Comparison of ENCODE assay signal across 25 cellular contexts in genomic region chr2:152683400-152683799, GRCh38.
"Had no signal": no experiment of that assay in that cellular context is flagged by ENCODE, and none has a peak within 500 bp of the region (broad histone marks: within the 10 kb centered on the region; RNA-seq: fewer than 3 reads in every experiment).

No MANE protein-coding gene starts in this region.

- H3K27ac ChIP-seq: adrenal gland, colonic mucosa, SJSA1 had no signal

- FAIRE-seq: RCC 7860 had no signal

- DNase-seq: activated CD4-positive, alpha-beta memory T cell treated with anti-CD3 and anti-CD28 coated beads for 36 hours; activated CD4-positive, alpha-beta T cell treated with anti-CD3 and anti-CD28 coated beads, Interleukin-2, amount 10 ng/mL, durations not matched to agents 24 days and 14 days; activated CD4-positive, CD25-positive, alpha-beta regulatory T cell treated with anti-CD3 and anti-CD28 coated beads, Interleukin-2, amount 50 U/mL, for 72 hours; activated effector memory CD4-positive, alpha-beta T cell treated with Interleukin-2 at 50 U/mL for 16 hours; activated naive CD4-positive, alpha-beta T cell; activated naive CD8-positive, alpha-beta T cell treated with anti-CD3 and anti-CD28 coated beads, Interleukin-2, amount 10 ng/mL, durations not matched to agents 7 days and 5 days; activated T-cell treated with anti-CD3 and anti-CD28 coated beads, Interleukin-2, amount 50 U/mL, for 24 hours; adrenal gland; anterior cingulate cortex; cerebellar nuclear complex; colonic mucosa; NCI-H1048; NCI-H187 treated with DMSO at 0.1 percent for 48 hours; NCI-H2081 treated with DMSO at 0.1 percent for 48 hours; NCI-H446; NCI-H524; PC-3; SHP77; SW 1271; T-helper 9 cell had no signal

- H3K4me3 ChIP-seq: adrenal gland, colonic mucosa, SJSA1 had no signal

- H3K4me1 ChIP-seq: colonic mucosa, SJSA1 had no signal

- H3K4me3 Mint-ChIP-seq: activated CD4-positive, alpha-beta memory T cell treated with anti-CD3 and anti-CD28 coated beads for 36 hours; activated CD4-positive, alpha-beta T cell treated with anti-CD3 and anti-CD28 coated beads, Interleukin-2, amount 10 ng/mL, durations not matched to agents 24 days and 14 days; activated naive CD8-positive, alpha-beta T cell treated with anti-CD3 and anti-CD28 coated beads, Interleukin-2, amount 10 ng/mL, durations not matched to agents 7 days and 5 days; activated T-cell treated with anti-CD3 and anti-CD28 coated beads, Interleukin-2, amount 50 U/mL, for 24 hours; activated T-helper 1 cell treated with anti-CD3 and anti-CD28 coated beads, Interleukin-12 subunit alpha, Interleukin-12 subunit beta, Interleukin-2, Interleukin-4 antibody, amounts not matched to agents 30 ng/mL and 10 ng/mL and 1 ng/mL, durations not matched to agents 14 hours and 24 hours and 36 hours; WTC11 had no signal

- H3K9me3 Mint-ChIP-seq: activated CD4-positive, alpha-beta memory T cell treated with anti-CD3 and anti-CD28 coated beads for 36 hours; activated CD4-positive, alpha-beta T cell treated with anti-CD3 and anti-CD28 coated beads, Interleukin-2, amount 10 ng/mL, durations not matched to agents 24 days and 14 days; activated naive CD8-positive, alpha-beta T cell treated with anti-CD3 and anti-CD28 coated beads, Interleukin-2, amount 10 ng/mL, durations not matched to agents 7 days and 5 days; activated T-cell treated with anti-CD3 and anti-CD28 coated beads, Interleukin-2, amount 50 U/mL, for 24 hours; activated T-helper 1 cell treated with anti-CD3 and anti-CD28 coated beads, Interleukin-12 subunit alpha, Interleukin-12 subunit beta, Interleukin-2, Interleukin-4 antibody, amounts not matched to agents 30 ng/mL and 10 ng/mL and 1 ng/mL, durations not matched to agents 14 hours and 24 hours and 36 hours had no signal

- H3K4me1 Mint-ChIP-seq: WTC11 had no signal

- H3K27me3 Mint-ChIP-seq: activated CD4-positive, alpha-beta memory T cell treated with anti-CD3 and anti-CD28 coated beads for 36 hours; activated CD4-positive, alpha-beta T cell treated with anti-CD3 and anti-CD28 coated beads, Interleukin-2, amount 10 ng/mL, durations not matched to agents 24 days and 14 days; activated naive CD8-positive, alpha-beta T cell treated with anti-CD3 and anti-CD28 coated beads, Interleukin-2, amount 10 ng/mL, durations not matched to agents 7 days and 5 days; activated T-cell treated with anti-CD3 and anti-CD28 coated beads, Interleukin-2, amount 50 U/mL, for 24 hours had no signal

- H3K27ac Mint-ChIP-seq: activated CD4-positive, alpha-beta memory T cell treated with anti-CD3 and anti-CD28 coated beads for 36 hours; activated naive CD8-positive, alpha-beta T cell treated with anti-CD3 and anti-CD28 coated beads, Interleukin-2, amount 10 ng/mL, durations not matched to agents 7 days and 5 days; activated T-helper 1 cell treated with anti-CD3 and anti-CD28 coated beads, Interleukin-12 subunit alpha, Interleukin-12 subunit beta, Interleukin-2, Interleukin-4 antibody, amounts not matched to agents 30 ng/mL and 10 ng/mL and 1 ng/mL, durations not matched to agents 14 hours and 24 hours and 36 hours; WTC11 had no signal

- H3K27me3 ChIP-seq: adrenal gland, colonic mucosa, SJSA1 had no signal

- H3K9me3 ChIP-seq: adrenal gland, colonic mucosa, SJSA1 had no signal

- ATAC-seq: PC-3, SK-N-SH treated with all-trans-retinoic acid at 6 μM for 48 hours had no signal
